Comparison of ENCODE assay signal across 16 cellular contexts in the genomic region with DNA sequence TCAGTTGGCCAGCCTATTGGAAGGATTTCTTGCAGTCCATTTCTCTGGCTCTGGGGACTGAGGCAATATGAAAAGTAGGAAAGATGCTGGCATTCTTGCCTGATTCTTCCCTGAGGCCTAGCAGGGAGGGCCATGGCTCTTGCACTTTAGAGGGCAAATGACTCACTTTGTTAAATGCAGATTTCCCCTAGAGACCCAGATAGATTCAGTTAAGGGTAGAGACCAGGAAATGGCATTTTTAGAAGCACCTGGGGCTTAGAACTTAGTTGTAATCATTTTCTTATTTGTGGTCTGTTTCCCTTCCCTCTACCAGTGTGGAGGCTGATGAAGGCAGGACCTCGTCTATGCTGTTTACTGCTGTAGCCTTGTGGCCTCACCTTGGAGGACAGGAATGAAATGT.
DNase-seq lines count a peak whose midpoint lies in the region; ATAC-seq and TF ChIP-seq lines count a peak whose summit lies in the region.
"Had no signal": no experiment of that assay in that cellular context is flagged by ENCODE, and none has a peak within 500 bp of the region (broad histone marks: within the 10 kb centered on the region; RNA-seq: fewer than 3 reads in every experiment).

No MANE protein-coding gene starts in this region.

- H3K4me3 ChIP-seq in ACC112 (ENCODE audit: low read depth, low read length) (no peak overlapping the region), KMS-11 (IDR thresholded peaks at IDR 0.05; ENCODE audit: insufficient read depth, low read depth, low read length) (no peak overlapping the region), fibroblast of mammary gland (ENCODE audit: control insufficient read depth, low read depth, low read length) (no peak overlapping the region)
- H3K4me3 ChIP-seq: A549 had no signal

- H3K9me3 Mint-ChIP-seq in activated CD4-positive, alpha-beta T cell treated with anti-CD3 and anti-CD28 coated beads, Interleukin-2, amount 10 ng/mL, durations not matched to agents 7 days and 5 days, result peaks cover 5% of the 10 kb centered on the region
- H3K9me3 Mint-ChIP-seq: central memory CD8-positive, alpha-beta T cell had no signal

- DNase-seq in fibroblast of mammary gland (ENCODE audit: low read depth) (peak; percentile 50), AG08395 (ENCODE audit: low spot score) (no peak), G401 (ENCODE audit: low spot score) (no peak)
- DNase-seq in activated CD8-positive, alpha-beta memory T cell treated with anti-CD3 and anti-CD28 coated beads, Interleukin-2, amount 50 U/mL, for 48 hours, result no peak
- no peak for DNase-seq in activated CD4-positive, alpha-beta T cell treated with anti-CD3 and anti-CD28 coated beads, Interleukin-2, amount 10 ng/mL, durations not matched to agents 7 days and 5 days
- DNase-seq: activated CD4-positive, CD25-positive, alpha-beta regulatory T cell treated with anti-CD3 and anti-CD28 coated beads, Interleukin-2, amount 50 U/mL, for 72 hours; activated CD8-positive, alpha-beta memory T cell treated with anti-CD3 and anti-CD28 coated beads, Interleukin-2, amount 10 ng/mL, durations not matched to agents 7 days and 5 days; activated gamma-delta T cell; NCI-H1092 treated with DMSO at 0.1 percent for 48 hours had no signal

- no peaks in the 10 kb centered on the region for H3K27me3 Mint-ChIP-seq in activated CD4-positive, alpha-beta T cell treated with anti-CD3 and anti-CD28 coated beads, Interleukin-2, amount 10 ng/mL, durations not matched to agents 7 days and 5 days
- H3K27me3 Mint-ChIP-seq: activated CD8-positive, alpha-beta memory T cell treated with anti-CD3 and anti-CD28 coated beads, Interleukin-2, amount 10 ng/mL, durations not matched to agents 7 days and 5 days; central memory CD8-positive, alpha-beta T cell had no signal

- POLR2A ChIA-PET in activated CD4-positive, alpha-beta T cell treated with anti-CD3 and anti-CD28 coated beads, Interleukin-2, amount 10 ng/mL, durations not matched to agents 7 days and 5 days (lab: Charles Lee), result no interaction called here

- H3K27ac Mint-ChIP-seq in activated CD4-positive, alpha-beta T cell treated with anti-CD3 and anti-CD28 coated beads, Interleukin-2, amount 10 ng/mL, durations not matched to agents 7 days and 5 days, result no peak overlapping the region
- H3K27ac Mint-ChIP-seq: activated CD8-positive, alpha-beta memory T cell treated with anti-CD3 and anti-CD28 coated beads, Interleukin-2, amount 10 ng/mL, durations not matched to agents 7 days and 5 days; stimulated activated effector memory CD8-positive, alpha-beta T cell treated with anti-CD3 and anti-CD28 coated beads, Interleukin-12 subunit alpha, Interleukin-12 subunit beta, amount 100 ng/mL, for 72 hours had no signal

- H3K27ac ChIP-seq in ACC112 (ENCODE audit: low read depth, low read length) (0 out of 2 replicates have a peak overlapping the region, but pooled peaks have one; percentile 35), KMS-11 (no peak overlapping the region; the same call in 1 of the 2 replicates)
- H3K27ac ChIP-seq: HL-60 had no signal

- H3K27me3 ChIP-seq in ACC112 (ENCODE audit: insufficient read depth, low read length), result no peaks in the 10 kb centered on the region
- H3K27me3 ChIP-seq in KMS-11 (ENCODE audit: insufficient read depth, low read depth), result no peaks in the 10 kb centered on the region

- no peaks in the 10 kb centered on the region for H3K36me3 Mint-ChIP-seq in activated CD4-positive, alpha-beta T cell treated with anti-CD3 and anti-CD28 coated beads, Interleukin-2, amount 10 ng/mL, durations not matched to agents 7 days and 5 days (ENCODE audit: low read depth)
- H3K36me3 Mint-ChIP-seq: stimulated activated effector memory CD8-positive, alpha-beta T cell treated with anti-CD3 and anti-CD28 coated beads, Interleukin-12 subunit alpha, Interleukin-12 subunit beta, amount 100 ng/mL, for 72 hours had no signal

- H4K20me1 ChIP-seq in KMS-11 (ENCODE audit: insufficient read depth), result no peaks in the 10 kb centered on the region

- H3K4me2 ChIP-seq in KMS-11, result peak overlapping the region; percentile 48; the same call in 1 of the 2 replicates
- H3K4me2 ChIP-seq: A549 had no signal

- no peak for TF ChIP-seq CTCF in KMS-11 (conservative IDR thresholded peaks at IDR 0.05; ENCODE audit: low read depth, low read length)
- no peak for TF ChIP-seq CTCF in fibroblast of mammary gland (conservative IDR thresholded peaks at IDR 0.05; ENCODE audit: control insufficient read depth, insufficient read depth, low read depth, low read length)

- CTCF ChIA-PET in activated CD4-positive, alpha-beta T cell treated with anti-CD3 and anti-CD28 coated beads, Interleukin-2, amount 10 ng/mL, durations not matched to agents 7 days and 5 days (lab: Charles Lee), result no interaction called here

- in situ Hi-C loops in G401 (cut with HindIII; ENCODE audit: low sequenced_read_pairs), result no loop called here

- H2AFZ ChIP-seq in ACC112 (ENCODE audit: low read length, unreplicated experiment) (no peak overlapping the region), KMS-11 (ENCODE audit: low read depth) (no peak overlapping the region)

- H3K36me3 ChIP-seq in ACC112 (ENCODE audit: insufficient read depth, low read length), result no peaks in the 10 kb centered on the region
- H3K36me3 ChIP-seq in KMS-11 (ENCODE audit: insufficient read depth), result no peaks in the 10 kb centered on the region

- H3K4me3 Mint-ChIP-seq in activated CD4-positive, alpha-beta T cell treated with anti-CD3 and anti-CD28 coated beads, Interleukin-2, amount 10 ng/mL, durations not matched to agents 7 days and 5 days, result no peak overlapping the region
- H3K4me3 Mint-ChIP-seq: activated CD8-positive, alpha-beta memory T cell treated with anti-CD3 and anti-CD28 coated beads, Interleukin-2, amount 10 ng/mL, durations not matched to agents 7 days and 5 days; central memory CD8-positive, alpha-beta T cell; stimulated activated effector memory CD8-positive, alpha-beta T cell treated with anti-CD3 and anti-CD28 coated beads, Interleukin-12 subunit alpha, Interleukin-12 subunit beta, amount 100 ng/mL, for 72 hours had no signal

- peak; percentile 52 for ATAC-seq in GM19452 (IDR thresholded peaks at IDR 0.05; ENCODE audit: unreplicated experiment)
- ATAC-seq: activated CD8-positive, alpha-beta memory T cell treated with anti-CD3 and anti-CD28 coated beads, Interleukin-2, amount 10 ng/mL, durations not matched to agents 7 days and 5 days; stimulated activated effector memory CD8-positive, alpha-beta T cell treated with anti-CD3 and anti-CD28 coated beads, Interleukin-12 subunit alpha, Interleukin-12 subunit beta, amount 100 ng/mL, for 72 hours had no signal

- H3K4me1 ChIP-seq in ACC112 (ENCODE audit: control insufficient read depth, insufficient read depth, low read length, unreplicated experiment) (peaks cover 13% of the 10 kb centered on the region), KMS-11 (ENCODE audit: low read depth, poor library complexity, severe bottlenecking) (peaks cover 68% of the 10 kb centered on the region)

- H3K9ac ChIP-seq in KMS-11, result no peak overlapping the region

- no peaks in the 10 kb centered on the region for H3K4me1 Mint-ChIP-seq in activated CD4-positive, alpha-beta T cell treated with anti-CD3 and anti-CD28 coated beads, Interleukin-2, amount 10 ng/mL, durations not matched to agents 7 days and 5 days
- H3K4me1 Mint-ChIP-seq: activated CD8-positive, alpha-beta memory T cell treated with anti-CD3 and anti-CD28 coated beads, Interleukin-2, amount 10 ng/mL, durations not matched to agents 7 days and 5 days; central memory CD8-positive, alpha-beta T cell had no signal

- no peaks in the 10 kb centered on the region for H3K79me2 ChIP-seq in ACC112 (ENCODE audit: control insufficient read depth, insufficient read depth, low read length, unreplicated experiment)
- H3K79me2 ChIP-seq in KMS-11 (ENCODE audit: insufficient read depth, low read depth), result no peaks in the 10 kb centered on the region
